In the genomic region with DNA sequence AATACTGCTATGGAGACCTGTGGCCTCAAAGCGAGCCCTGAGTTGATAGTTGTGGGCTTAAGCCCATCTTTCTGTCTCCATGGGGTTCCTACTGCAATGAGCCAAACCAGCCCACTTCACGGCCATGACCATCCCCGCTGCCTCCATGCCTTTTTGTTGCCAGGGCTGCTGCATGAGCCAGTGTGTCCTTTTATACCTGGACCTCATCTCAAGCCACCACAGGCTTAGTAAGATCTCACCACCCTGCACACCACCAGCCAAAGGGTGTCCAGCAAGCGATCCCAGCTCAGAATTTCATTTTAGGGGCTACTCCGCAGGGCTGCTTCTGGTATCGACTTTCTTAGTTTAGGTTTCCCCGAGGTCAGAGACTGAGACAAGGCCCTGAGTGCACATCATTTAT, we compare ENCODE assay signal across 17 cellular contexts. TPM values are rescaled to one million over a fixed set of nuclear protein-coding genes. Genes with fewer than 3 reads are reported as not detected.
DNase-seq lines count a peak whose midpoint lies in the region; ATAC-seq and TF ChIP-seq lines count a peak whose summit lies in the region.
"Had no signal": no experiment of that assay in that cellular context is flagged by ENCODE, and none has a peak within 500 bp of the region (broad histone marks: within the 10 kb centered on the region; RNA-seq: fewer than 3 reads in every experiment).

No MANE protein-coding gene starts in this region.

- no peaks in the 10 kb centered on the region for H3K36me3 ChIP-seq in BLaER1
- no peaks in the 10 kb centered on the region for H3K36me3 ChIP-seq in BLaER1 treated with 17β-estradiol and CSF1 and Interleukin-3, amounts not matched to agents 10 nM and 100 nM
- H3K36me3 ChIP-seq in osteoblast (ENCODE audit: insufficient read depth, low read length) = no peaks in the 10 kb centered on the region

- H3K79me2 ChIP-seq in osteoblast (ENCODE audit: insufficient read depth, low read length) = no peaks in the 10 kb centered on the region

- H3K4me1 ChIP-seq in BLaER1 (peaks cover 76% of the 10 kb centered on the region), osteoblast (ENCODE audit: insufficient read depth, low read length) (no peaks in the 10 kb centered on the region)
- peaks cover 23 to 78% (median 46%) of the 10 kb centered on the region in 10 experiments for H3K4me1 ChIP-seq in BLaER1 treated with 17β-estradiol and CSF1 and Interleukin-3, amounts not matched to agents 10 nM and 100 nM
- H3K4me1 ChIP-seq: Caco-2 had no signal

- DNase-seq in osteoblast (ENCODE audit: insufficient read length, low spot score, missing footprints) = peak; percentile 76
- no peak for DNase-seq in left lobe of liver (ENCODE audit: low spot score)
- DNase-seq in iPS-NIHi11 (ENCODE audit: low spot score) = no peak
- DNase-seq: 8988T; ACHN; AML-193; Caco-2; Calu3; CD4-positive, alpha-beta T cell; CD8-positive, alpha-beta T cell; DMS79 treated with DMSO at 0.1 percent for 48 hours; GF-D8 had no signal

- TF ChIP-seq CTCF in osteoblast (IDR thresholded peaks at IDR 0.05; ENCODE audit: extremely low read depth, low read depth, low read length) = no peak

- H3K27ac ChIP-seq in BLaER1 (no peak overlapping the region), osteoblast (ENCODE audit: low read depth, low read length) (no peak overlapping the region)
- no peak overlapping the region for H3K27ac ChIP-seq in BLaER1 treated with 17β-estradiol and CSF1 and Interleukin-3, amounts not matched to agents 10 nM and 100 nM
- H3K27ac ChIP-seq: C4-2B had no signal

- H3K4me2 ChIP-seq in BLaER1 (peak overlapping the region; percentile 74), osteoblast (ENCODE audit: insufficient read depth, low read length) (no peak overlapping the region)
- H3K4me2 ChIP-seq in BLaER1 treated with 17β-estradiol and CSF1 and Interleukin-3, amounts not matched to agents 10 nM and 100 nM = peak overlapping the region; percentile 29 to 90 (median 81); a peak in 21 of 22 replicates

- no peak overlapping the region for H2AFZ ChIP-seq in osteoblast (ENCODE audit: low read length)

- H4K20me1 ChIP-seq in BLaER1 (peaks cover 15% of the 10 kb centered on the region; the same call in 1 of the 2 replicates), osteoblast (ENCODE audit: insufficient read depth, low read length) (no peaks in the 10 kb centered on the region)
- H4K20me1 ChIP-seq in BLaER1 treated with 17β-estradiol and CSF1 and Interleukin-3, amounts not matched to agents 10 nM and 100 nM = peaks cover 0 to 11% (median 0%) of the 10 kb centered on the region in 11 experiments; a peak in 3 of 22 replicates

- H3K27me3 ChIP-seq in BLaER1 (no peaks in the 10 kb centered on the region), osteoblast (ENCODE audit: insufficient read depth, low read length) (no peaks in the 10 kb centered on the region)
- no peaks in the 10 kb centered on the region for H3K27me3 ChIP-seq in BLaER1 treated with 17β-estradiol and CSF1 and Interleukin-3, amounts not matched to agents 10 nM and 100 nM

- H3K4me3 ChIP-seq in BLaER1 (no peak overlapping the region), osteoblast (ENCODE audit: insufficient read depth, low read length) (no peak overlapping the region)
- no peak overlapping the region for H3K4me3 ChIP-seq in BLaER1 treated with 17β-estradiol and CSF1 and Interleukin-3, amounts not matched to agents 10 nM and 100 nM

- no peak for ATAC-seq in left lobe of liver
- ATAC-seq: CD8-positive, alpha-beta T cell had no signal

- H3K9me3 ChIP-seq in BLaER1 = no peaks in the 10 kb centered on the region
- H3K9me3 ChIP-seq in BLaER1 treated with 17β-estradiol and CSF1 and Interleukin-3, amounts not matched to agents 10 nM and 100 nM (replicated peaks in 1 of 11) = no peaks in the 10 kb centered on the region
- H3K9me3 ChIP-seq in osteoblast (ENCODE audit: low read depth, low read length) = no peaks in the 10 kb centered on the region
- H3K9me3 ChIP-seq: Caco-2 had no signal

- H3K9ac ChIP-seq in BLaER1 = no peak overlapping the region
- no peak overlapping the region for H3K9ac ChIP-seq in BLaER1 treated with 17β-estradiol and CSF1 and Interleukin-3, amounts not matched to agents 10 nM and 100 nM

RNA-seq across cellular contexts. Expression of a gene that starts 8.3 kb away (rescaled TPM):
- total RNA-seq in osteoblast = under 0.01 TPM in 1 of 2 replicates, not detected in the other
- total RNA-seq in left lobe of liver = not detected

RNA-seq across cellular contexts. Expression of a gene that starts 43.2 kb away (rescaled TPM):
- total RNA-seq in osteoblast (0.29 and 0.36 TPM in 2 replicates), left lobe of liver (0.13 TPM)
- total RNA-seq: A673; B cell; Caco-2; Calu3; CD8-positive, alpha-beta T cell had no signal
